ENCODE assay signal across 8 cellular contexts in genomic region chr11:62792193-62792575, GRCh38. TPM values are rescaled to one million over a fixed set of nuclear protein-coding genes. Genes with fewer than 3 reads are reported as not detected.
DNase-seq lines count a peak whose midpoint lies in the region; ATAC-seq lines count a peak whose summit lies in the region.

No MANE protein-coding gene starts in this region.

- H3K9me3 Mint-ChIP-seq in activated naive CD8-positive, alpha-beta T cell treated with anti-CD3 and anti-CD28 coated beads, Interleukin-2, amount 10 ng/mL, durations not matched to agents 7 days and 5 days: no peaks in the 10 kb centered on the region
- no peaks in the 10 kb centered on the region for H3K9me3 Mint-ChIP-seq in immature natural killer cell

- peak overlapping the region; percentile 92 for H3K4me3 Mint-ChIP-seq in activated naive CD8-positive, alpha-beta T cell treated with anti-CD3 and anti-CD28 coated beads, Interleukin-2, amount 10 ng/mL, durations not matched to agents 7 days and 5 days
- H3K4me3 Mint-ChIP-seq in immature natural killer cell: peak overlapping the region; percentile 82 to 96 (median 86)

- peak; percentile 1 for ATAC-seq in activated naive CD8-positive, alpha-beta T cell treated with anti-CD3 and anti-CD28 coated beads, Interleukin-2, amount 10 ng/mL, durations not matched to agents 7 days and 5 days (ENCODE audit: low read depth)
- ATAC-seq in HG03095 (IDR thresholded peaks at IDR 0.05; ENCODE audit: unreplicated experiment): no peak

- DNase-seq in activated gamma-delta T cell (lab: John Stamatoyannopoulos, UW) (peak; percentile 20), activated gamma-delta T cell treated with Interleukin-2 at 50 U/mL for 16 hours (no peak), immature natural killer cell (no peak), substantia nigra (lab: John Stamatoyannopoulos, UW) (peak in 3 of 49 donors; percentile 29 to 31 (median 31)), SHP77 (lab: John Stamatoyannopoulos, UW) (no peak), NCI-H2171 treated with DMSO at 0.1 percent for 48 hours (lab: John Stamatoyannopoulos, UW) (no peak)
- no peak for DNase-seq in activated naive CD8-positive, alpha-beta T cell treated with anti-CD3 and anti-CD28 coated beads, Interleukin-2, amount 10 ng/mL, durations not matched to agents 7 days and 5 days

- POLR2A ChIA-PET in activated naive CD8-positive, alpha-beta T cell treated with anti-CD3 and anti-CD28 coated beads, Interleukin-2, amount 10 ng/mL, durations not matched to agents 7 days and 5 days (lab: Charles Lee): interaction anchor here (0.9 to 9.1 kb wide), 9 partner anchors 9 to 201 kb away, joined by 3 to 247 read pairs (median 4); partner anchors contain the start of genes NXF1, STX5, TUT1 and WDR74

- H3K27ac ChIP-seq in substantia nigra (ENCODE audit: low read depth, low read length, poor library complexity, severe bottlenecking): peak overlapping the region; percentile 84

- no peaks in the 10 kb centered on the region for H3K27me3 Mint-ChIP-seq in activated naive CD8-positive, alpha-beta T cell treated with anti-CD3 and anti-CD28 coated beads, Interleukin-2, amount 10 ng/mL, durations not matched to agents 7 days and 5 days
- H3K27me3 Mint-ChIP-seq in immature natural killer cell (ENCODE audit: low read depth in 3 of 3): peaks cover 0 to 10% (median 4%) of the 10 kb centered on the region in 3 donors

- H3K36me3 Mint-ChIP-seq in activated naive CD8-positive, alpha-beta T cell treated with anti-CD3 and anti-CD28 coated beads, Interleukin-2, amount 10 ng/mL, durations not matched to agents 7 days and 5 days: peaks cover 29% of the 10 kb centered on the region
- H3K36me3 Mint-ChIP-seq in immature natural killer cell: peaks cover 16 to 32% (median 19%) of the 10 kb centered on the region in 3 donors

- H3K27ac Mint-ChIP-seq in activated naive CD8-positive, alpha-beta T cell treated with anti-CD3 and anti-CD28 coated beads, Interleukin-2, amount 10 ng/mL, durations not matched to agents 7 days and 5 days: peak overlapping the region; percentile 97
- peak overlapping the region; percentile 94 to 96 (median 95) for H3K27ac Mint-ChIP-seq in immature natural killer cell

- peaks cover 40% of the 10 kb centered on the region for H3K4me1 Mint-ChIP-seq in activated naive CD8-positive, alpha-beta T cell treated with anti-CD3 and anti-CD28 coated beads, Interleukin-2, amount 10 ng/mL, durations not matched to agents 7 days and 5 days
- peaks cover 46 to 51% of the 10 kb centered on the region in 2 donors for H3K4me1 Mint-ChIP-seq in immature natural killer cell

RNA-seq across cellular contexts. Expression of gene TMEM223, which starts 0.4 kb away (rescaled TPM):
- 10 to 100 TPM; 14.0 to 15.2 TPM for total RNA-seq in activated naive CD8-positive, alpha-beta T cell treated with anti-CD3 and anti-CD28 coated beads, Interleukin-2, amount 10 ng/mL, durations not matched to agents 7 days and 5 days
- 10 to 100 TPM; 47.9 to 69.7 (median 63.2) TPM for polyA plus RNA-seq in immature natural killer cell

RNA-seq across cellular contexts. Expression of gene TMEM179B, which starts 5.0 kb away (rescaled TPM):
- 10 to 100 TPM; 48.7 to 52.2 TPM for total RNA-seq in activated naive CD8-positive, alpha-beta T cell treated with anti-CD3 and anti-CD28 coated beads, Interleukin-2, amount 10 ng/mL, durations not matched to agents 7 days and 5 days
- 100 to 1,000 TPM; 162 to 290 (median 174) TPM for polyA plus RNA-seq in immature natural killer cell

RNA-seq across cellular contexts. Expression of gene NXF1, which starts 13.1 kb away (rescaled TPM):
- 100 to 1,000 TPM; 124 to 131 TPM for total RNA-seq in activated naive CD8-positive, alpha-beta T cell treated with anti-CD3 and anti-CD28 coated beads, Interleukin-2, amount 10 ng/mL, durations not matched to agents 7 days and 5 days
- 10 to 100 TPM; 42.9 to 73.3 (median 66.0) TPM for polyA plus RNA-seq in immature natural killer cell

RNA-seq across cellular contexts. Expression of gene TAF6L, which starts 21.0 kb away (rescaled TPM):
- total RNA-seq in activated naive CD8-positive, alpha-beta T cell treated with anti-CD3 and anti-CD28 coated beads, Interleukin-2, amount 10 ng/mL, durations not matched to agents 7 days and 5 days: 10 to 100 TPM; 20.6 to 22.2 TPM
- polyA plus RNA-seq in immature natural killer cell: 1 to 10 TPM; 3.8 to 9.6 (median 7.3) TPM

RNA-seq across cellular contexts. Expression of gene POLR2G, which starts 30.8 kb away (rescaled TPM):
- 10 to 100 TPM; 79.1 to 84.6 TPM for total RNA-seq in activated naive CD8-positive, alpha-beta T cell treated with anti-CD3 and anti-CD28 coated beads, Interleukin-2, amount 10 ng/mL, durations not matched to agents 7 days and 5 days
- polyA plus RNA-seq in immature natural killer cell: 100 to 1,000 TPM; 397 to 564 (median 472) TPM
